ENCODE assay signal across 9 cellular contexts in genomic region chr11:64924910-64925284, GRCh38. TPM values are rescaled to one million over a fixed set of nuclear protein-coding genes. Genes with fewer than 3 reads are reported as not detected.
DNase-seq lines count a peak whose midpoint lies in the region; ATAC-seq and TF ChIP-seq lines count a peak whose summit lies in the region.
"Had no signal": no experiment of that assay in that cellular context is flagged by ENCODE, and none has a peak within 500 bp of the region (broad histone marks: within the 10 kb centered on the region; RNA-seq: fewer than 3 reads in every experiment).

No MANE protein-coding gene starts in this region.

- H3K27ac ChIP-seq in HL-60 (replicated peaks) = no peak overlapping the region
- H3K27ac ChIP-seq in ascending aorta = peak overlapping the region; percentile 89 to 96

- H3K36me3 ChIP-seq in ascending aorta = peaks cover 10 to 30% of the 10 kb centered on the region in 2 donors

- H3K4me1 ChIP-seq in ascending aorta = peaks cover 10 to 21% of the 10 kb centered on the region in 2 donors

- H3K27me3 ChIP-seq in HL-60 (ENCODE audit: insufficient read depth, poor library complexity, severe bottlenecking) = no peaks in the 10 kb centered on the region
- no peaks in the 10 kb centered on the region for H3K27me3 ChIP-seq in ascending aorta

- TF ChIP-seq CTCF in HL-60 (IDR thresholded peaks at IDR 0.05; ENCODE audit: insufficient read depth, low read length) = no peak
- peak in 1 of 3 experiments; percentile 28 for TF ChIP-seq CTCF in ascending aorta (IDR thresholded peaks at IDR 0.05)

- ATAC-seq in stimulated activated naive CD8-positive, alpha-beta T cell treated with anti-CD3 and anti-CD28 coated beads, Interleukin-15, Interleukin-2, amounts not matched to agents 100 U/mL and 50 U/mL, for 24 hours = no peak
- ATAC-seq in HG02840 (IDR thresholded peaks at IDR 0.05; ENCODE audit: low FRiP score, unreplicated experiment) = no peak

- DNase-seq in D341Med (ENCODE audit: low spot score) = peak; percentile 60
- no peak for DNase-seq in HL-60 (ENCODE audit: low read depth in 1 of 2, low spot score in 1 of 2)
- peak in 1 of 2 donors; percentile 64 for DNase-seq in ascending aorta (ENCODE audit: low spot score in 2 of 2)
- peak; percentile 31 for DNase-seq in stimulated activated naive CD8-positive, alpha-beta T cell treated with anti-CD3 and anti-CD28 coated beads, Interleukin-15, Interleukin-2, amounts not matched to agents 100 U/mL and 50 U/mL, for 24 hours
- no peak for DNase-seq in activated effector memory CD4-positive, alpha-beta T cell treated with anti-CD3 and anti-CD28 coated beads, Interleukin-2, amount 50 U/mL, for 16 hours
- no peak for DNase-seq in SKM-1 (lab: John Stamatoyannopoulos, UW; ENCODE audit: unreplicated experiment)

- H3K4me3 ChIP-seq in HL-60 (replicated peaks; ENCODE audit: insufficient read depth, low read length) = peak overlapping the region; percentile 66
- peak overlapping the region; percentile 91 to 97 for H3K4me3 ChIP-seq in ascending aorta
- peak overlapping the region; percentile 87 for H3K4me3 ChIP-seq in iPS-18c (ENCODE audit: insufficient read depth, low read depth, low read length)

- H3K9me3 ChIP-seq in ascending aorta (no peaks in the 10 kb centered on the region), iPS-18c (ENCODE audit: control insufficient read depth, insufficient read depth, low read length) (no peaks in the 10 kb centered on the region)

- intact Hi-C loops in ascending aorta (cut with DNase I) = loop anchor here (1.0 to 5.0 kb wide), 3 partner anchors 47 to 102 kb away; partner anchors contain the start of genes ARL2, MAJIN and SNX15

RNA-seq across cellular contexts. Expression of gene PPP2R5B, which starts 0.4 kb away (rescaled TPM):
- 115 TPM for total RNA-seq in ascending aorta

RNA-seq across cellular contexts. Expression of gene ATG2A, which starts 7.9 kb away (rescaled TPM):
- 39.5 TPM for total RNA-seq in ascending aorta

RNA-seq across cellular contexts. Expression of gene GPHA2, which starts 10.8 kb away (rescaled TPM):
- total RNA-seq in ascending aorta = not detected
- total RNA-seq: SK-MEL-5 had no signal

RNA-seq across cellular contexts. Expression of gene EHD1, which starts 46.5 kb away (rescaled TPM):
- 216 TPM for total RNA-seq in ascending aorta

RNA-seq across cellular contexts. Expression of gene MAJIN, which starts 47.0 kb away (rescaled TPM):
- not detected for total RNA-seq in ascending aorta
- total RNA-seq: SK-MEL-5 had no signal

Comparison
In these comparisons a context has a peak if more than half of its experiments do, and no peak if none do; other contexts are left out.
1. DNase-seq: peak in D341Med (single experiment) and stimulated activated naive CD8-positive, alpha-beta T cell treated with anti-CD3 and anti-CD28 coated beads, Interleukin-15, Interleukin-2, amounts not matched to agents 100 U/mL and 50 U/mL, for 24 hours (single experiment); none in HL-60 (0 of 2), activated effector memory CD4-positive, alpha-beta T cell treated with anti-CD3 and anti-CD28 coated beads, Interleukin-2, amount 50 U/mL, for 16 hours (single experiment) and SKM-1 (single experiment).
2. Peak in every context shown above with its lines, with median percentiles within 50 percentile points of each other: H3K4me3 ChIP-seq.